ENCODE assay signal across 32 cellular contexts in genomic region chr7:110296321-110296720, GRCh38.
"Had no signal": no experiment of that assay in that cellular context is flagged by ENCODE, and none has a peak within 500 bp of the region (broad histone marks: within the 10 kb centered on the region; RNA-seq: fewer than 3 reads in every experiment).

No MANE protein-coding gene starts in this region.

- H3K36me3 Mint-ChIP-seq: activated CD8-positive, alpha-beta memory T cell treated with anti-CD3 and anti-CD28 coated beads, Interleukin-2, amount 10 ng/mL, durations not matched to agents 7 days and 5 days had no signal

- DNase-seq: activated B cell treated with CpG ODN at 0.5 μM for 24 hours; activated CD4-positive, alpha-beta memory T cell treated with anti-CD3 and anti-CD28 coated beads, Interleukin-2, amount 10 ng/mL, durations not matched to agents 7 days and 5 days; activated CD4-positive, alpha-beta T cell treated with anti-CD3 and anti-CD28 coated beads for 1 hour; activated CD4-positive, alpha-beta T cell treated with anti-CD3 and anti-CD28 coated beads for 48 hours; activated CD8-positive, alpha-beta memory T cell treated with anti-CD3 and anti-CD28 coated beads for 24 hours; activated CD8-positive, alpha-beta memory T cell treated with anti-CD3 and anti-CD28 coated beads, Interleukin-2, amount 10 ng/mL, durations not matched to agents 7 days and 5 days; activated CD8-positive, alpha-beta memory T cell treated with anti-CD3 and anti-CD28 coated beads, Interleukin-2, amount 50 U/mL, for 48 hours; activated effector memory CD4-positive, alpha-beta T cell treated with Interleukin-2 at 50 U/mL for 16 hours; activated naive CD4-positive, alpha-beta T cell; activated naive CD4-positive, alpha-beta T cell treated with anti-CD3 and anti-CD28 coated beads, Interleukin-2, amount 50 U/mL, for 16 hours; activated naive CD8-positive, alpha-beta T cell treated with anti-CD3 and anti-CD28 coated beads for 36 hours; activated T-cell treated with anti-CD3 and anti-CD28 coated beads, Interleukin-2, amount 50 U/mL, for 48 hours; amniotic stem cell; aorta; caudate nucleus; cerebellar nuclear complex; NCI-H1105; NCI-H1417 treated with DMSO at 0.1 percent for 48 hours; NCI-H187 treated with DMSO at 0.1 percent for 48 hours; NCI-H2081; NCI-H226; NCI-H446 treated with DMSO at 0.1 percent for 48 hours; NCI-H524; Peyer's patch; RPMI8226; SHP77 treated with DMSO at 0.1 percent for 48 hours; SK-N-SH had no signal

- H3K27ac ChIP-seq: Peyer's patch, SJSA1, VCaP had no signal

- H3K4me3 Mint-ChIP-seq: activated B cell treated with CpG ODN at 0.5 μM for 24 hours; activated CD4-positive, alpha-beta memory T cell treated with anti-CD3 and anti-CD28 coated beads, Interleukin-2, amount 10 ng/mL, durations not matched to agents 7 days and 5 days; activated CD8-positive, alpha-beta memory T cell treated with anti-CD3 and anti-CD28 coated beads, Interleukin-2, amount 10 ng/mL, durations not matched to agents 7 days and 5 days; activated naive CD8-positive, alpha-beta T cell treated with anti-CD3 and anti-CD28 coated beads for 36 hours; T-helper 1 cell treated with Interleukin-12 subunit alpha and Interleukin-12 subunit beta and Interleukin-4 antibody, amounts not matched to agents 30 μg/mL and 1 μg/mL, for 36 hours; T-helper 2 cell treated with Interferon-gamma antibody and Interleukin-4, amounts not matched to agents 5 μg/mL and 100 μg/mL, for 36 hours had no signal

- H3K9me3 Mint-ChIP-seq: activated B cell treated with CpG ODN at 0.5 μM for 24 hours; activated CD4-positive, alpha-beta memory T cell treated with anti-CD3 and anti-CD28 coated beads, Interleukin-2, amount 10 ng/mL, durations not matched to agents 7 days and 5 days; T-helper 1 cell treated with Interleukin-12 subunit alpha and Interleukin-12 subunit beta and Interleukin-4 antibody, amounts not matched to agents 30 μg/mL and 1 μg/mL, for 36 hours; T-helper 2 cell treated with Interferon-gamma antibody and Interleukin-4, amounts not matched to agents 5 μg/mL and 100 μg/mL, for 36 hours had no signal

- FAIRE-seq: bronchial epithelial cell had no signal

- H3K4me3 ChIP-seq: Peyer's patch, SJSA1 had no signal

- H3K4me1 Mint-ChIP-seq: activated B cell treated with CpG ODN at 0.5 μM for 24 hours; activated CD4-positive, alpha-beta memory T cell treated with anti-CD3 and anti-CD28 coated beads, Interleukin-2, amount 10 ng/mL, durations not matched to agents 7 days and 5 days; activated CD8-positive, alpha-beta memory T cell treated with anti-CD3 and anti-CD28 coated beads, Interleukin-2, amount 10 ng/mL, durations not matched to agents 7 days and 5 days; activated naive CD8-positive, alpha-beta T cell treated with anti-CD3 and anti-CD28 coated beads for 36 hours had no signal

- H3K27ac Mint-ChIP-seq: activated B cell treated with CpG ODN at 0.5 μM for 24 hours; activated CD4-positive, alpha-beta memory T cell treated with anti-CD3 and anti-CD28 coated beads, Interleukin-2, amount 10 ng/mL, durations not matched to agents 7 days and 5 days; activated CD8-positive, alpha-beta memory T cell treated with anti-CD3 and anti-CD28 coated beads, Interleukin-2, amount 10 ng/mL, durations not matched to agents 7 days and 5 days; activated naive CD8-positive, alpha-beta T cell treated with anti-CD3 and anti-CD28 coated beads for 36 hours; T-helper 1 cell treated with Interleukin-12 subunit alpha and Interleukin-12 subunit beta and Interleukin-4 antibody, amounts not matched to agents 30 μg/mL and 1 μg/mL, for 36 hours; T-helper 2 cell treated with Interferon-gamma antibody and Interleukin-4, amounts not matched to agents 5 μg/mL and 100 μg/mL, for 36 hours had no signal

- H3K27me3 Mint-ChIP-seq: activated B cell treated with CpG ODN at 0.5 μM for 24 hours; activated CD4-positive, alpha-beta memory T cell treated with anti-CD3 and anti-CD28 coated beads, Interleukin-2, amount 10 ng/mL, durations not matched to agents 7 days and 5 days; activated CD8-positive, alpha-beta memory T cell treated with anti-CD3 and anti-CD28 coated beads, Interleukin-2, amount 10 ng/mL, durations not matched to agents 7 days and 5 days; activated naive CD8-positive, alpha-beta T cell treated with anti-CD3 and anti-CD28 coated beads for 36 hours had no signal

- H3K36me3 ChIP-seq: Peyer's patch, SJSA1 had no signal

- H3K27me3 ChIP-seq: Peyer's patch, SJSA1 had no signal
